In the genomic region with DNA sequence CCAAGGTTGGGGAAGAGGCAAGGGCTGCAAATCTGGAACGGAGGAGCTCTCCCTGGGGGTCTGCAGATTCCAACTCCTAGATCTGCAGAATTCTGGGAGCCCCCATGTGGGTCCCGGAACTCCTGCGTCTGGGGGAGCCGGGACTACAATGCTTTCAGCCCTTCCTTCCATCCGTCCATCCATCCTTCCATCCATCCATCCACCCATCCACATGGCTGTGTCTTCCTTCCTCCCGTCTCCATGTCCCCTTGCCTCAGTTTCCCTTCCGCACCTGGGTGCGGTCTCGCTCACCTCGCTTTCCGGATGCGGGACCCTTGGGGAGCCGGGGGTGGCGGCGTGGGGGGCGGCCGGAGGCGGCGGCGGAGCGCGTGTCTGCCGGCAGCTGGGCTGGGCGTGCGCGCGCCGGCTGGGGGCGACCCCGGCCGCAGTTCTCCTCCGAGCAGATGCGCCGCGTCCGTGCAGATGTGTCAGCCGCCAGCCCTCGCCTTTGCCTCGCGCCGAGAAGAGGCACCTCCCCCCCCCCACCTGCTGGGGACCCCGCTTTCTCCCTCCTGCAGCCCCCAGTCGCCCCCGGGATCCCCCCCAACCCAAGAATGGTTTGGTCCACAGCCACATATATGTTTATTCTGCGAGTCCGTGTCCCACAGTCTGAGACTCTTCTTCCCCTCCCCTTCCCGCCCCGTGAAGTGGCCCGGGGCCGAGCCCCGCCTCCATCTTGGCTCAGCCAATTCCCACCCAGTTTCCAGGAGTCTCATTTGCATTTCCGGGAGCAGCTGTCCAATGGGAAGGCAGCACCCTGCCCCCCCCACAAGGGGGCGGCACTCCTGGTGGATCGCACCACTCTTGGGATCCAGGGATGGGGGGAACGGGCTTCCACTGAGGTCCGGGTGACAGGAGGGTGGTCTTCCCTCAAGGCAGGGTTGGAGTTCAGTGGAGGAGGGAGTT, we compare ENCODE assay signal across 8 cellular contexts. TPM values are rescaled to one million over a fixed set of nuclear protein-coding genes. Genes with fewer than 3 reads are reported as not detected.
A peak's percentile ranks its signal among the peaks of the same experiment; 100 is the strongest.
DNase-seq lines count a peak whose midpoint lies in the region; ATAC-seq, FAIRE-seq and TF ChIP-seq lines count a peak whose summit lies in the region.

No MANE protein-coding gene starts in this region.

- peak; percentile 43 for FAIRE-seq in frontal cortex (lab: Jason Lieb, UNC)
- FAIRE-seq in GM12892 (lab: Jason Lieb, UNC) = no peak

- no peaks in the 10 kb centered on the region for H3K9me3 ChIP-seq in neuron (ENCODE audit: low read length)

- H3K27me3 ChIP-seq in neuron (ENCODE audit: insufficient read depth, low read length) = no peaks in the 10 kb centered on the region

- H3K4me3 ChIP-seq in neuron (ENCODE audit: low read length) = peak overlapping the region; percentile 53

- ATAC-seq in GM19463 (IDR thresholded peaks at IDR 0.05; ENCODE audit: unreplicated experiment) = no peak

- peak overlapping the region; percentile 64 for H2AFZ ChIP-seq in neuron (ENCODE audit: low read depth, low read length)

- no peak for TF ChIP-seq POLR2A in GM12892 (IDR thresholded peaks at IDR 0.05; ENCODE audit: low read depth, low read length)

- H3K36me3 ChIP-seq in neuron (ENCODE audit: insufficient read depth, low read length) = peaks cover 2% of the 10 kb centered on the region

- peaks cover 21% of the 10 kb centered on the region for H3K4me1 ChIP-seq in neuron (ENCODE audit: insufficient read depth, low read length)

- peak; percentile 45 for DNase-seq in activated T-cell treated with anti-CD3 and anti-CD28 coated beads for 48 hours (ENCODE audit: low read depth)
- no peak for DNase-seq in activated T-cell treated with anti-CD3 and anti-CD28 coated beads for 4 hours
- DNase-seq in NCI-H524 (lab: John Stamatoyannopoulos, UW) = peak; percentile 95 to 97
- peak; percentile 34 for DNase-seq in activated naive CD4-positive, alpha-beta T cell treated with Interleukin-2 at 50 U/mL for 16 hours
- peak; percentile 93 to 96 for DNase-seq in frontal cortex (ENCODE audit: low spot score in 2 of 2)
- no peak for DNase-seq in GM12892 (ENCODE audit: insufficient read length)

RNA-seq across cellular contexts. Expression of gene ISOC2, which starts 8.8 kb away (rescaled TPM):
- total RNA-seq in frontal cortex = 12.2 TPM
- polyA plus RNA-seq in GM12892 (2012; ENCODE audit: missing spikeins) = 22.7 TPM

RNA-seq across cellular contexts. Expression of gene SHISA7, which starts 9.6 kb away (rescaled TPM):
- total RNA-seq in frontal cortex = 4.5 TPM
- 0.08 TPM for polyA plus RNA-seq in GM12892 (2012; ENCODE audit: missing spikeins)

RNA-seq across cellular contexts. Expression of gene C19orf85, which starts 11.9 kb away (rescaled TPM):
- not detected for total RNA-seq in frontal cortex
- polyA plus RNA-seq in GM12892 (2012; ENCODE audit: missing spikeins) = not detected

RNA-seq across cellular contexts. Expression of gene ZNF628, which starts 23.8 kb away (rescaled TPM):
- 0.41 TPM for total RNA-seq in frontal cortex
- 0.13 TPM for polyA plus RNA-seq in GM12892 (2012; ENCODE audit: missing spikeins)

RNA-seq across cellular contexts. Expression of gene NAT14, which starts 32.3 kb away (rescaled TPM):
- total RNA-seq in frontal cortex = 18.8 TPM
- polyA plus RNA-seq in GM12892 (2012; ENCODE audit: missing spikeins) = 12.0 TPM

Comparison
In these comparisons a context has a peak if more than half of its experiments do, and no peak if none do; other contexts are left out.
1. DNase-seq: peak in activated T-cell treated with anti-CD3 and anti-CD28 coated beads for 48 hours (single experiment), NCI-H524 (2 of 2), activated naive CD4-positive, alpha-beta T cell treated with Interleukin-2 at 50 U/mL for 16 hours (single experiment) and frontal cortex (2 of 2); none in activated T-cell treated with anti-CD3 and anti-CD28 coated beads for 4 hours (single experiment) and GM12892 (single experiment).